ENCODE assay signal across 18 cellular contexts in the genomic region with DNA sequence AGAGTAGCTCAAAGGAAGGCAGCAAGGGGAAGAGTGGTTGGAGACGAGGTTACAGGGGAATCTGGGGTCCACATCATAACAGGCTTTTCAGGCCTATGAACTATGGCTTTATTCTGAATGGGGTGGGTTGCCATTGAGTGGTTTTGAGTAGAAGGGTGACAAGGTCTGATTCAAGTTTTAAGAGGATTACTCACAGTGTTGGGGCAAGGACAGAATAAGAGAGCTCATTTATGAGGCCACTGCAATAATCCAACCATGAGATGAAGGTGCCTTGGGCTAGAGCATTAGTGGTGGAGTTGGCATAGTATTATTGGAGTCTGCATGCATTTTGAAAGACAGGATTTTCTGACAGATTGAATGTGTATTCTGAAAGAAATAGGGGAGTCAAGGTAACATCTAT.
DNase-seq lines count a peak whose midpoint lies in the region; ATAC-seq and TF ChIP-seq lines count a peak whose summit lies in the region.
"Had no signal": no experiment of that assay in that cellular context is flagged by ENCODE, and none has a peak within 500 bp of the region (broad histone marks: within the 10 kb centered on the region; RNA-seq: fewer than 3 reads in every experiment).

No MANE protein-coding gene starts in this region.

- peak; percentile 35; the same call in 1 of the 2 replicates for ATAC-seq in PC-3

- no peak for TF ChIP-seq CTCF in PC-3 (conservative IDR thresholded peaks at IDR 0.05; ENCODE audit: low read depth, low read length)

- H3K79me2 ChIP-seq in PC-3 (ENCODE audit: low read length) = no peaks in the 10 kb centered on the region

- no peak overlapping the region for H3K4me3 ChIP-seq in PC-3 (ENCODE audit: low read length)
- H3K4me3 ChIP-seq: BLaER1 had no signal

- H3K9me3 ChIP-seq in PC-3 (ENCODE audit: low read length) = no peaks in the 10 kb centered on the region
- H3K9me3 ChIP-seq: BE2C, BLaER1, Caco-2 had no signal

- no peak overlapping the region for H3K4me2 ChIP-seq in PC-3 (ENCODE audit: low read length)
- H3K4me2 ChIP-seq: BLaER1 had no signal

- H3K36me3 ChIP-seq in PC-3 (ENCODE audit: low read depth, low read length) = no peaks in the 10 kb centered on the region
- H3K36me3 ChIP-seq: BE2C, BLaER1 had no signal

- in situ Hi-C loops in SK-MEL-5 (cut with HindIII; ENCODE audit: low pct_unique_long_range_greater_than_20kb, low sequenced_read_pairs) = no loop called here

- DNase-seq in PC-3 = no peak
- DNase-seq in SK-MEL-5 (ENCODE audit: low read depth, low spot score) = peak; percentile 22
- peak; percentile 80 for DNase-seq in foreskin melanocyte
- DNase-seq in NCI-H446 treated with DMSO at 0.1 percent for 48 hours (lab: John Stamatoyannopoulos, UW) = no peak
- no peak for DNase-seq in activated T-cell treated with anti-CD3 and anti-CD28 coated beads, Interleukin-2, amount 50 U/mL, for 1 hour
- no peak for DNase-seq in NCI-H510A treated with DMSO at 0.1 percent for 48 hours (lab: John Stamatoyannopoulos, UW)
- DNase-seq: 8988T; ACHN; BE2C; C1 segment of cervical spinal cord; Caco-2; Calu3; CD4-positive, alpha-beta memory T cell; CD4-positive, CD25-positive, alpha-beta regulatory T cell; CD8-positive, alpha-beta memory T cell; DMS79 treated with DMSO at 0.1 percent for 48 hours; GF-D8 had no signal

- H2AFZ ChIP-seq in PC-3 (ENCODE audit: low read length) = no peak overlapping the region

- no peaks in the 10 kb centered on the region for H3K9me2 ChIP-seq in PC-3 (replicated peaks; ENCODE audit: low read length)

- no peaks in the 10 kb centered on the region for H3F3A ChIP-seq in PC-3 (ENCODE audit: low read length, unreplicated experiment)

- no peaks in the 10 kb centered on the region for H4K20me1 ChIP-seq in PC-3 (ENCODE audit: low read length)
- H4K20me1 ChIP-seq: BLaER1 had no signal

- CTCF ChIA-PET in PC-3 (lab: Charles Lee) = interaction anchor here (0.7 kb wide), 2 partner anchors 23 to 194 kb away, joined by 3 read pairs; no protein-coding TSS in a partner anchor

- H3K9ac ChIP-seq in PC-3 (ENCODE audit: low read length) = no peak overlapping the region
- H3K9ac ChIP-seq: BLaER1 had no signal

- POLR2A ChIA-PET in PC-3 (lab: Charles Lee; ENCODE audit: unreplicated experiment) = interaction anchor here (0.5 kb wide), 1 partner anchor 216 kb away, joined by 6 read pairs; no protein-coding TSS in a partner anchor

- BruUV-seq in PC-3 (replicated peaks; lab: Mats Ljungman, UMichigan) = no TSS peak

- H3K4me1 ChIP-seq in PC-3 (ENCODE audit: insufficient read depth, low read length) = no peaks in the 10 kb centered on the region
- H3K4me1 ChIP-seq: BE2C, BLaER1, Caco-2 had no signal

- no peak overlapping the region for H3K27ac ChIP-seq in PC-3 (ENCODE audit: low read length)
- H3K27ac ChIP-seq: BLaER1 had no signal

- no peaks in the 10 kb centered on the region for H3K27me3 ChIP-seq in PC-3 (ENCODE audit: low read length)
- H3K27me3 ChIP-seq: BE2C, BLaER1 had no signal

- intact Hi-C loops in PC-3 (cut with micrococcal nuclease) = no loop called here

Comparison
In these comparisons a context has a peak if more than half of its experiments do, and no peak if none do; other contexts are left out.
1. DNase-seq: peak in SK-MEL-5 (single experiment) and foreskin melanocyte (single experiment); none in PC-3 (single experiment), NCI-H446 treated with DMSO at 0.1 percent for 48 hours (single experiment), activated T-cell treated with anti-CD3 and anti-CD28 coated beads, Interleukin-2, amount 50 U/mL, for 1 hour (single experiment) and NCI-H510A treated with DMSO at 0.1 percent for 48 hours (single experiment).